Comparison of ENCODE assay signal across 11 cellular contexts in genomic region chr1:86971778-86972177, GRCh38.
"Had no signal": no experiment of that assay in that cellular context is flagged by ENCODE, and none has a peak within 500 bp of the region (broad histone marks: within the 10 kb centered on the region; RNA-seq: fewer than 3 reads in every experiment).

No MANE protein-coding gene starts in this region.

- H3K4me3 ChIP-seq: thyroid gland had no signal

- ATAC-seq: activated CD8-positive, alpha-beta memory T cell treated with anti-CD3 and anti-CD28 coated beads, Interleukin-2, amount 10 ng/mL, durations not matched to agents 7 days and 5 days; naive thymus-derived CD8-positive, alpha-beta T cell had no signal

- H3K9me3 ChIP-seq: thyroid gland had no signal

- H3K36me3 ChIP-seq: thyroid gland had no signal

- H3K4me1 ChIP-seq: thyroid gland had no signal

- DNase-seq: activated CD8-positive, alpha-beta memory T cell treated with anti-CD3 and anti-CD28 coated beads, Interleukin-2, amount 10 ng/mL, durations not matched to agents 7 days and 5 days; activated gamma-delta T cell; activated T-cell treated with anti-CD3 and anti-CD28 coated beads, Interleukin-2, amount 50 U/mL, for 1 hour; central memory CD4-positive, alpha-beta T cell; effector CD8-positive, alpha-beta T cell; islet precursor cell; naive thymus-derived CD8-positive, alpha-beta T cell; stimulated activated CD4-positive, alpha-beta T cell treated with anti-CD3 and anti-CD28 coated beads, Interleukin-1b, Interleukin-23, amount 100 ng/mL, for 48 hours; T-helper 1 cell; T1000 had no signal

- H3K27me3 ChIP-seq: thyroid gland had no signal
